ENCODE assay signal across 8 cellular contexts in the genomic region with DNA sequence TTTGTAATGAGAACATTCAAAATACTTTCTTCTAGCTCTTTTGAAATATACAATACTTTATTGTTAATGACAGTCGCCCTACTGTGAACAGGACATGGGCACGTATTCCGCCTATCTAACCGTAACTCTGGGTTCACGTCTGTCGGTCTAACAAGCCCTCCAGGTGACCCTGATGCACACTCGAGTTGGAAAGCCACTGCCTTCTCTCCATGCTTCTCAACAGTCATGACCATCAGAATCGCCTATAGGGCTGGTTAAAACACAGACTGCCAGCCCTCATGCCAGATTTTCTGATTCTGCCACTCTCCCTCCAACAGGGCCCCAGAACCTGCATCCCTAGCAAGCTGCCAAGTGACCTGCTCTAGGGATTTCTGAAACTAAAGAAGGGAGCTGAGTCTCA.
DNase-seq lines count a peak whose midpoint lies in the region; ATAC-seq and TF ChIP-seq lines count a peak whose summit lies in the region.

No MANE protein-coding gene starts in this region.

- peaks cover 30 to 63% (median 31%) of the 10 kb centered on the region in 3 donors for H3K4me1 Mint-ChIP-seq in IgD-negative memory B cell
- H3K4me1 Mint-ChIP-seq in stimulated activated memory B cell treated with anti-CD40 and anti-IgM and Interleukin-4, amounts not matched to agents 10 μg/mL and 1 μg/mL and 100 μg/mL, for 72 hours: peaks cover 73% of the 10 kb centered on the region

- H3K27me3 ChIP-seq in esophagus muscularis mucosa (no peaks in the 10 kb centered on the region), BE2C (no peaks in the 10 kb centered on the region)

- H3K27me3 Mint-ChIP-seq in IgD-negative memory B cell: no peaks in the 10 kb centered on the region
- no peaks in the 10 kb centered on the region for H3K27me3 Mint-ChIP-seq in stimulated activated memory B cell treated with anti-CD40 and anti-IgM and Interleukin-4, amounts not matched to agents 10 μg/mL and 1 μg/mL and 100 μg/mL, for 72 hours

- intact Hi-C loops in esophagus muscularis mucosa (cut with DNase I): no loop called here

- ATAC-seq in stimulated activated memory B cell treated with anti-CD40 and anti-IgM and Interleukin-4, amounts not matched to agents 10 μg/mL and 1 μg/mL and 100 μg/mL, for 72 hours: no peak
- ATAC-seq in HG02642 (IDR thresholded peaks at IDR 0.05; ENCODE audit: poor library complexity, unreplicated experiment): no peak

- H3K4me3 ChIP-seq in esophagus muscularis mucosa (no peak overlapping the region), BE2C (ENCODE audit: low read depth, low read length) (no peak overlapping the region)

- H3K27ac ChIP-seq in VCaP (peak overlapping the region; percentile 87), esophagus muscularis mucosa (replicated peaks in 1 of 4) (peak overlapping the region; percentile 15 to 66 (median 51))

- H3K4me1 ChIP-seq in esophagus muscularis mucosa: peaks cover 43 to 88% (median 85%) of the 10 kb centered on the region in 4 donors
- H3K4me1 ChIP-seq in BE2C: peaks cover 12% of the 10 kb centered on the region

- 96% methylated on average over 8 of the region's 8 CpGs for WGBS in esophagus muscularis mucosa

- H3K4me3 Mint-ChIP-seq in IgD-negative memory B cell: peak overlapping the region in 2 of 4 donors; percentile 42 to 61
- peak overlapping the region; percentile 35 for H3K4me3 Mint-ChIP-seq in stimulated activated memory B cell treated with anti-CD40 and anti-IgM and Interleukin-4, amounts not matched to agents 10 μg/mL and 1 μg/mL and 100 μg/mL, for 72 hours

- H3K9me3 Mint-ChIP-seq in IgD-negative memory B cell: no peaks in the 10 kb centered on the region
- no peaks in the 10 kb centered on the region for H3K9me3 Mint-ChIP-seq in stimulated activated memory B cell treated with anti-CD40 and anti-IgM and Interleukin-4, amounts not matched to agents 10 μg/mL and 1 μg/mL and 100 μg/mL, for 72 hours

- peak overlapping the region; percentile 75 to 98 (median 92) for H3K27ac Mint-ChIP-seq in IgD-negative memory B cell
- peak overlapping the region; percentile 96 for H3K27ac Mint-ChIP-seq in stimulated activated memory B cell treated with anti-CD40 and anti-IgM and Interleukin-4, amounts not matched to agents 10 μg/mL and 1 μg/mL and 100 μg/mL, for 72 hours

- TF ChIP-seq CTCF in VCaP (conservative IDR thresholded peaks at IDR 0.05): no peak
- TF ChIP-seq CTCF in esophagus muscularis mucosa (IDR thresholded peaks at IDR 0.05): no peak
- TF ChIP-seq CTCF in BE2C (IDR thresholded peaks at IDR 0.05; ENCODE audit: low read depth, low read length): no peak

- no peak for TF ChIP-seq POLR2A in esophagus muscularis mucosa (IDR thresholded peaks at IDR 0.05; ENCODE audit: low read depth)

- H3K36me3 Mint-ChIP-seq in IgD-negative memory B cell: no peaks in the 10 kb centered on the region
- H3K36me3 Mint-ChIP-seq in stimulated activated memory B cell treated with anti-CD40 and anti-IgM and Interleukin-4, amounts not matched to agents 10 μg/mL and 1 μg/mL and 100 μg/mL, for 72 hours: no peaks in the 10 kb centered on the region

- H3K9me3 ChIP-seq in esophagus muscularis mucosa: no peaks in the 10 kb centered on the region
- H3K9me3 ChIP-seq in BE2C: no peaks in the 10 kb centered on the region

- no peaks in the 10 kb centered on the region for H3K36me3 ChIP-seq in esophagus muscularis mucosa
- no peaks in the 10 kb centered on the region for H3K36me3 ChIP-seq in BE2C

- TF ChIP-seq EP300 in esophagus muscularis mucosa (IDR thresholded peaks at IDR 0.05): no peak

- DNase-seq in esophagus muscularis mucosa (ENCODE audit: extremely low spot score): no peak
- DNase-seq in NCI-H226: no peak
- DNase-seq in SW480 (ENCODE audit: low spot score): no peak
- DNase-seq in BE2C: no peak
